Comparison of ENCODE assay signal across 8 cellular contexts in the genomic region with DNA sequence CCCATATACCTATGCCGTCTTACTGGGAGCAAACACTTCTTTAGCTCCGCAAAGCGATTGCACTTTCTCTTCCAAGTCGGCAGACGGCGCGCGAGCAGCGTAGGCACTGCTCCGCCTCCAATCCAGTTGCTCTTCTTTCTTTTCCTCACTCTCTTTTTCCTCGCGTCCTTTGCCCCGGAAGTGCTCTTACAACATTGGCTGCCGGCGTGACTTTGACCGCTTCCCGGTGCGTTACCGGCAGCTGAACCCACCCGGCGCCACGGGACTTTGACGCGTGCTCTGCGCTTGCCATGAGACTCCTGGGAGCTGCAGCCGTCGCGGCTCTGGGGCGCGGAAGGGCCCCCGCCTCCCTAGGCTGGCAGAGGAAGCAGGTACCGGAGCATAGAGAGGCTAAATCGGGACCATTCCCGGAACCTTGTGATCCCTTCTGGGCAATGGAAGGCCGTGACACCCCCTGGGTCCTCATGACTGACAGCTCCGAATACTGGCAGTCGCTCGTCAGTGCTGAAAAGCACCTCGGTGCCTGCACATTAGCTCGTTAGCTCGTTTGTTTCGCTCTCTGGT. TPM values are rescaled to one million over a fixed set of nuclear protein-coding genes. Genes with fewer than 3 reads are reported as not detected.
DNase-seq lines count a peak whose midpoint lies in the region; ATAC-seq, FAIRE-seq and TF ChIP-seq lines count a peak whose summit lies in the region.

A gene (plus strand): TSS at position 183 of the 564 bp plus-strand sequence. CDS start 108 bp downstream, at position 291.

- FAIRE-seq in TTC549 (lab: Jason Lieb, UNC), result peak; percentile 45

- H3K36me3 ChIP-seq in iPS DF 6.9 (ENCODE audit: control insufficient read depth, insufficient read depth, low read length), result peaks cover 3% of the 10 kb centered on the region; the same call in 1 of the 2 replicates

- H3K36me3 Mint-ChIP-seq in brain, result peaks cover 31% of the 10 kb centered on the region

- no peaks in the 10 kb centered on the region for H3K4me1 ChIP-seq in iPS DF 6.9 (ENCODE audit: control insufficient read depth, insufficient read depth, low read length)

- peak within 1 kb of the TSS; percentile 34 to 98 (median 95) for H3K27ac Mint-ChIP-seq in brain

- no peaks in the 10 kb centered on the region for H3K27me3 ChIP-seq in iPS DF 6.9 (ENCODE audit: control insufficient read depth, insufficient read depth, low read length)

- no peaks in the 10 kb centered on the region for H3K9me3 Mint-ChIP-seq in brain

- no CpG with 5 or more reads among the region's 42 CpGs for whole genome bisulfite sequencing in iPS DF 6.9 (ENCODE audit: insufficient coverage, insufficient read length)

- H3K9me3 ChIP-seq in iPS DF 6.9 (ENCODE audit: control insufficient read depth, insufficient read depth, low read length), result no peaks in the 10 kb centered on the region

- TF ChIP-seq CTCF in brain (conservative IDR thresholded peaks at IDR 0.05), result peak; percentile 77 to 84

- H3K4me1 Mint-ChIP-seq in brain, result peaks cover 32% of the 10 kb centered on the region

- DNase-seq in 8988T (peak; percentile 46), NCI-H2107 (lab: John Stamatoyannopoulos, UW) (peak; percentile 98), iPS DF 6.9 (ENCODE audit: low read depth, low spot score) (peak; percentile 92), skeletal muscle cell (ENCODE audit: low read depth) (peak; percentile 83)

- H3K27me3 Mint-ChIP-seq in brain, result peaks cover 7% of the 10 kb centered on the region

- H3K27ac ChIP-seq in iPS DF 6.9 (ENCODE audit: low read length), result no peak within 1 kb of the TSS

- H3K4me3 ChIP-seq in iPS DF 6.9 (ENCODE audit: low read length), result peak within 1 kb of the TSS; percentile 100
- peak within 1 kb of the TSS; percentile 97 for H3K4me3 ChIP-seq in skeletal muscle cell (ENCODE audit: low read depth, low read length)

- ATAC-seq in GM18517 (IDR thresholded peaks at IDR 0.05; ENCODE audit: unreplicated experiment), result peak; percentile 99
- peak; percentile 99 for ATAC-seq in HG03060 (IDR thresholded peaks at IDR 0.05; ENCODE audit: low read depth, unreplicated experiment)

- peak within 1 kb of the TSS; percentile 91 to 98 (median 94) for H3K4me3 Mint-ChIP-seq in brain

RNA-seq across cellular contexts. Expression of the gene that starts here (rescaled TPM):
- 23.4 TPM for polyA plus RNA-seq in brain (ENCODE audit: insufficient read depth, low read depth, low replicate concordance)

Comparison
In these comparisons a context has a peak if more than half of its experiments do, and no peak if none do; other contexts are left out.
1. DNase-seq: peak in every context shown above with its lines; median percentile 98 in NCI-H2107; 92 in iPS DF 6.9; 83 in skeletal muscle cell; 46 in 8988T.